27 cellular contexts compared by ENCODE assay signal in genomic region chr6:102525336-102525735, GRCh38.
A peak's percentile ranks its signal among the peaks of the same experiment; 100 is the strongest.
DNase-seq lines count a peak whose midpoint lies in the region; ATAC-seq lines count a peak whose summit lies in the region.
"Had no signal": no experiment of that assay in that cellular context is flagged by ENCODE, and none has a peak within 500 bp of the region (broad histone marks: within the 10 kb centered on the region; RNA-seq: fewer than 3 reads in every experiment).

No MANE protein-coding gene starts in this region.

- H3K9me3 ChIP-seq in Karpas-422 (ENCODE audit: low read length): no peaks in the 10 kb centered on the region
- H3K9me3 ChIP-seq: BE2C, SJSA1 had no signal

- DNase-seq in NCI-H1105 treated with DMSO at 0.1 percent for 48 hours (lab: John Stamatoyannopoulos, UW): peak; percentile 43
- DNase-seq in NCI-H1105 (lab: John Stamatoyannopoulos, UW): no peak
- DNase-seq in DMS79 treated with DMSO at 0.1 percent for 48 hours (lab: John Stamatoyannopoulos, UW): peak; percentile 58
- DNase-seq in NCI-H69 (lab: John Stamatoyannopoulos, UW): peak; percentile 7
- DNase-seq in superior temporal gyrus (ENCODE audit: extremely low spot score): peak; percentile 14
- no peak for DNase-seq in Karpas-422
- DNase-seq: 8988T; ACHN; BE2C; CD8-positive, alpha-beta memory T cell; DMS153; EL; GF-D8; HCEC 1CT; IMR-90; KG1; MM.1S; NCI-H1417 treated with DMSO at 0.1 percent for 48 hours; NCI-H1694 treated with DMSO at 0.1 percent for 48 hours; NCI-H2081 treated with DMSO at 0.1 percent for 48 hours; NK-92 treated with Interleukin-12 subunit alpha and Interleukin-12 subunit beta, amount 100 ng/mL, for 24 hours; PC-9; Right ventricle myocardium superior; RPMI8226; T-cell had no signal

- no peaks in the 10 kb centered on the region for H3K27me3 ChIP-seq in Karpas-422 (ENCODE audit: low read length)
- H3K27me3 ChIP-seq: BE2C, SJSA1 had no signal

- no peaks in the 10 kb centered on the region for H3K9me2 ChIP-seq in Karpas-422 (replicated peaks; ENCODE audit: insufficient read depth, low read length)

- no peaks in the 10 kb centered on the region for H4K20me1 ChIP-seq in Karpas-422 (ENCODE audit: insufficient read depth, low read depth, low read length)

- H3K4me1 ChIP-seq in Karpas-422 (ENCODE audit: low read length): peaks cover 2% of the 10 kb centered on the region; the same call in 1 of the 2 replicates
- H3K4me1 ChIP-seq: SJSA1 had no signal

- no peak overlapping the region for H3K4me3 ChIP-seq in Karpas-422 (ENCODE audit: low read length)
- H3K4me3 ChIP-seq: PC-9, SJSA1 had no signal

- H3K79me2 ChIP-seq in Karpas-422 (ENCODE audit: low read length): no peaks in the 10 kb centered on the region

- ATAC-seq in GM18909 (IDR thresholded peaks at IDR 0.05; ENCODE audit: poor library complexity, unreplicated experiment): no peak
- ATAC-seq: T-cell had no signal

- H3K4me2 ChIP-seq in Karpas-422 (ENCODE audit: low read depth, low read length, poor library complexity, severe bottlenecking): no peak overlapping the region
- H3K4me2 ChIP-seq: PC-9 had no signal

- H2AFZ ChIP-seq in Karpas-422 (ENCODE audit: low read length): no peak overlapping the region
- H2AFZ ChIP-seq: PC-9 had no signal

- H3K9ac ChIP-seq in Karpas-422 (ENCODE audit: low read length): no peak overlapping the region

- no peak overlapping the region for H3K27ac ChIP-seq in Karpas-422 (ENCODE audit: low read length)
- H3K27ac ChIP-seq: PC-9, SJSA1 had no signal

- H3K36me3 ChIP-seq in Karpas-422 (ENCODE audit: insufficient read depth, low read length): no peaks in the 10 kb centered on the region
- H3K36me3 ChIP-seq: BE2C, SJSA1 had no signal

Comparison
In these comparisons a context has a peak if more than half of its experiments do, and no peak if none do; other contexts are left out.
1. DNase-seq: peak in NCI-H1105 treated with DMSO at 0.1 percent for 48 hours (single experiment), DMS79 treated with DMSO at 0.1 percent for 48 hours (single experiment), NCI-H69 (single experiment) and superior temporal gyrus (single experiment); none in NCI-H1105 (single experiment) and Karpas-422 (single experiment).